Comparison of ENCODE assay signal across 1 cellular context in the genomic region with DNA sequence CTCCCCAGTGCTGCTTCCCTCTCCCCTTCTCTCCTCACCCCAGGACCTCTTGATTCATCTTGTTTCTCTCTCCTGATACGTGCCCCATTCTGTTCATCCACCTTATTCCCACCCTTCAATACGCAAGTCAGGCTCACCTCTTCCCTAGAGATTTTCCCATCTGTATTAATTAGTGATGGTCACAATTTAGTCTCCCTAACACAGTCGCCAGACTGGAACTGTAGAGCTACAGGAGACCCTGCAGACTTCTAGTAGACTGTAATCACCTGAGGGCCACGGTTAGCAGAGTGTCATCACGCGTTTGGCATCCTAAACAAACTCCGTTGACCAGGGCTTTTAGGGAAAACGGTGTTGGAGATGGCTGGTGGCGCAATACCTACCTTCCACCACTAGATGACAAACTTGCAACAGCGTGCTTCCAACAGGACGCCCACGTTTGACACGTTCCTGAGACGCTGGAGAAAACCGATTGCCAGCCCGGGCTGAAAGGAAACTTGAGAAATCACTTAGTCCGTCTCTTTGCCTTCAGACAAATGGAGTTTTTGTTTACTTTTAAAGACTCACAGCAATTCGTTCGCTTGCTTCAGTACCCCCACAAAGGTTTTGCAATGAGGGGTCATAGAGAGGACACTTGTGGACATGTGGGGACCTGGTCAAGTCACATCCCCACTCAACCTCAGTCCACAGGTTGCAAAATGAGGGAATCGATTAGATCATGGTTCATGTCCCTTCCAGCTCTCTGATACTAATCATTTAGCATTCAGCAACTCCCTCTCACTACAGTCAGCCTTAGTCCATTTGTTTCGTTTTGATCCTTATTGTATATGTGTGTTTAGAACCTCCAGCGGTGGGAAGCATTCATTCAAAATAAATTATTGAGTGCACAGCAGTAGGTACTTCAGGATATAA.
TF ChIP-seq lines count a peak whose summit lies in the region.

No MANE protein-coding gene starts in this region.

TF ChIP-seq in HepG2, 621 proteins besides CTCF, POLR2A, EP300 and RAD21 (continued from another document and continues in another):
- TF ChIP-seq NR1H2 (CRISPR knock-in tag; IDR thresholded peaks at IDR 0.05; ENCODE audit: borderline replicate concordance, low read depth) = no peak
- TF ChIP-seq, protein P1, sequence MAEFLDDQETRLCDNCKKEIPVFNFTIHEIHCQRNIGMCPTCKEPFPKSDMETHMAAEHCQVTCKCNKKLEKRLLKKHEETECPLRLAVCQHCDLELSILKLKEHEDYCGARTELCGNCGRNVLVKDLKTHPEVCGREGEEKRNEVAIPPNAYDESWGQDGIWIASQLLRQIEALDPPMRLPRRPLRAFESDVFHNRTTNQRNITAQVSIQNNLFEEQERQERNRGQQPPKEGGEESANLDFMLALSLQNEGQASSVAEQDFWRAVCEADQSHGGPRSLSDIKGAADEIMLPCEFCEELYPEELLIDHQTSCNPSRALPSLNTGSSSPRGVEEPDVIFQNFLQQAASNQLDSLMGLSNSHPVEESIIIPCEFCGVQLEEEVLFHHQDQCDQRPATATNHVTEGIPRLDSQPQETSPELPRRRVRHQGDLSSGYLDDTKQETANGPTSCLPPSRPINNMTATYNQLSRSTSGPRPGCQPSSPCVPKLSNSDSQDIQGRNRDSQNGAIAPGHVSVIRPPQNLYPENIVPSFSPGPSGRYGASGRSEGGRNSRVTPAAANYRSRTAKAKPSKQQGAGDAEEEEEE (CRISPR knock-in tag; IDR thresholded peaks at IDR 0.05; ENCODE audit: borderline replicate concordance) = no peak
- TF ChIP-seq, protein P2, sequence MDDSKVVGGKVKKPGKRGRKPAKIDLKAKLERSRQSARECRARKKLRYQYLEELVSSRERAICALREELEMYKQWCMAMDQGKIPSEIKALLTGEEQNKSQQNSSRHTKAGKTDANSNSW (CRISPR knock-in tag; IDR thresholded peaks at IDR 0.05; ENCODE audit: borderline replicate concordance) = no peak
- no peak for TF ChIP-seq ZNF343 (CRISPR knock-in tag; IDR thresholded peaks at IDR 0.05)
- TF ChIP-seq SRY (CRISPR knock-in tag; IDR thresholded peaks at IDR 0.05) = no peak
- no peak for TF ChIP-seq MTA1 (CRISPR knock-in tag; IDR thresholded peaks at IDR 0.05; ENCODE audit: borderline replicate concordance)
- TF ChIP-seq FOXA3 (CRISPR knock-in tag; IDR thresholded peaks at IDR 0.05) = peak; percentile 62
- TF ChIP-seq, protein P3, sequence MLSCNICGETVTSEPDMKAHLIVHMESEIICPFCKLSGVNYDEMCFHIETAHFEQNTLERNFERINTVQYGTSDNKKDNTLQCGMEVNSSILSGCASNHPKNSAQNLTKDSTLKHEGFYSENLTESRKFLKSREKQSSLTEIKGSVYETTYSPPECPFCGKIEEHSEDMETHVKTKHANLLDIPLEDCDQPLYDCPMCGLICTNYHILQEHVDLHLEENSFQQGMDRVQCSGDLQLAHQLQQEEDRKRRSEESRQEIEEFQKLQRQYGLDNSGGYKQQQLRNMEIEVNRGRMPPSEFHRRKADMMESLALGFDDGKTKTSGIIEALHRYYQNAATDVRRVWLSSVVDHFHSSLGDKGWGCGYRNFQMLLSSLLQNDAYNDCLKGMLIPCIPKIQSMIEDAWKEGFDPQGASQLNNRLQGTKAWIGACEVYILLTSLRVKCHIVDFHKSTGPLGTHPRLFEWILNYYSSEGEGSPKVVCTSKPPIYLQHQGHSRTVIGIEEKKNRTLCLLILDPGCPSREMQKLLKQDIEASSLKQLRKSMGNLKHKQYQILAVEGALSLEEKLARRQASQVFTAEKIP (CRISPR knock-in tag; IDR thresholded peaks at IDR 0.05; ENCODE audit: borderline replicate concordance) = no peak
- peak; percentile 79 for TF ChIP-seq SAP130 (CRISPR knock-in tag; IDR thresholded peaks at IDR 0.05; ENCODE audit: low read depth)
- TF ChIP-seq MTA3 (CRISPR knock-in tag; IDR thresholded peaks at IDR 0.05) = no peak
- 0 out of 2 replicates have a peak, but pooled peaks have one; percentile 35 for TF ChIP-seq GMEB2 (CRISPR knock-in tag; IDR thresholded peaks at IDR 0.05; ENCODE audit: low read depth)
- TF ChIP-seq ZNF614 (CRISPR knock-in tag; IDR thresholded peaks at IDR 0.05; ENCODE audit: borderline replicate concordance) = peak; percentile 61; the same call in 1 of the 2 replicates
- no peak for TF ChIP-seq IRF9 (CRISPR knock-in tag; IDR thresholded peaks at IDR 0.05; ENCODE audit: borderline replicate concordance)
- no peak for TF ChIP-seq RNF2 (conservative IDR thresholded peaks at IDR 0.05; ENCODE audit: low read depth)
- peak; percentile 55; the same call in 1 of the 2 replicates for TF ChIP-seq MIER2 (CRISPR knock-in tag; IDR thresholded peaks at IDR 0.05)
- TF ChIP-seq, protein P4, sequence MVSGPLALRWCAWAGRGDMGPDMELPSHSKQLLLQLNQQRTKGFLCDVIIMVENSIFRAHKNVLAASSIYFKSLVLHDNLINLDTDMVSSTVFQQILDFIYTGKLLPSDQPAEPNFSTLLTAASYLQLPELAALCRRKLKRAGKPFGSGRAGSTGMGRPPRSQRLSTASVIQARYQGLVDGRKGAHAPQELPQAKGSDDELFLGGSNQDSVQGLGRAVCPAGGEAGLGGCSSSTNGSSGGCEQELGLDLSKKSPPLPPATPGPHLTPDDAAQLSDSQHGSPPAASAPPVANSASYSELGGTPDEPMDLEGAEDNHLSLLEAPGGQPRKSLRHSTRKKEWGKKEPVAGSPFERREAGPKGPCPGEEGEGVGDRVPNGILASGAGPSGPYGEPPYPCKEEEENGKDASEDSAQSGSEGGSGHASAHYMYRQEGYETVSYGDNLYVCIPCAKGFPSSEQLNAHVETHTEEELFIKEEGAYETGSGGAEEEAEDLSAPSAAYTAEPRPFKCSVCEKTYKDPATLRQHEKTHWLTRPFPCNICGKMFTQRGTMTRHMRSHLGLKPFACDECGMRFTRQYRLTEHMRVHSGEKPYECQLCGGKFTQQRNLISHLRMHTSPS (CRISPR knock-in tag; IDR thresholded peaks at IDR 0.05; ENCODE audit: low read depth) = no peak
- no peak for TF ChIP-seq ZNF230 (CRISPR knock-in tag; IDR thresholded peaks at IDR 0.05)
- no peak for TF ChIP-seq ZNF34 (CRISPR knock-in tag; IDR thresholded peaks at IDR 0.05; ENCODE audit: borderline replicate concordance)
- TF ChIP-seq, protein P5, sequence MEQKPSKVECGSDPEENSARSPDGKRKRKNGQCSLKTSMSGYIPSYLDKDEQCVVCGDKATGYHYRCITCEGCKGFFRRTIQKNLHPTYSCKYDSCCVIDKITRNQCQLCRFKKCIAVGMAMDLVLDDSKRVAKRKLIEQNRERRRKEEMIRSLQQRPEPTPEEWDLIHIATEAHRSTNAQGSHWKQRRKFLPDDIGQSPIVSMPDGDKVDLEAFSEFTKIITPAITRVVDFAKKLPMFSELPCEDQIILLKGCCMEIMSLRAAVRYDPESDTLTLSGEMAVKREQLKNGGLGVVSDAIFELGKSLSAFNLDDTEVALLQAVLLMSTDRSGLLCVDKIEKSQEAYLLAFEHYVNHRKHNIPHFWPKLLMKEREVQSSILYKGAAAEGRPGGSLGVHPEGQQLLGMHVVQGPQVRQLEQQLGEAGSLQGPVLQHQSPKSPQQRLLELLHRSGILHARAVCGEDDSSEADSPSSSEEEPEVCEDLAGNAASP (CRISPR knock-in tag; IDR thresholded peaks at IDR 0.05; ENCODE audit: borderline replicate concordance) = peak; percentile 29; the same call in 1 of the 2 replicates
- TF ChIP-seq MTF1 (CRISPR knock-in tag; IDR thresholded peaks at IDR 0.05) = no peak
- TF ChIP-seq ZNF333 (CRISPR knock-in tag; IDR thresholded peaks at IDR 0.05; ENCODE audit: borderline replicate concordance) = no peak
- TF ChIP-seq, protein P6, sequence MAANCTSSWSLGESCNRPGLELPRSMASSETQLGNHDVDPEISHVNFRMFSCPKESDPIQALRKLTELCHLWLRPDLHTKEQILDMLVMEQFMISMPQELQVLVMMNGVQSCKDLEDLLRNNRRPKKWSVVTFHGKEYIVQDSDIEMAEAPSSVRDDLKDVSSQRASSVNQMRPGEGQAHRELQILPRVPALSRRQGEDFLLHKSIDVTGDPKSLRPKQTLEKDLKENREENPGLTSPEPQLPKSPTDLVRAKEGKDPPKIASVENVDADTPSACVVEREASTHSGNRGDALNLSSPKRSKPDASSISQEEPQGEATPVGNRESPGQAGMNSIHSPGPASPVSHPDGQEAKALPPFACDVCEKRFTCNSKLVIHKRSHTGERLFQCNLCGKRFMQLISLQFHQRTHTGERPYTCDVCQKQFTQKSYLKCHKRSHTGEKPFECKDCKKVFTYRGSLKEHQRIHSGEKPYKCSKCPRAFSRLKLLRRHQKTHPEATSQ (CRISPR knock-in tag; IDR thresholded peaks at IDR 0.05; ENCODE audit: borderline replicate concordance) = peak; percentile 54; the same call in 1 of the 2 replicates
- no peak for TF ChIP-seq CC2D1A (CRISPR knock-in tag; IDR thresholded peaks at IDR 0.05)
- TF ChIP-seq, protein P7, sequence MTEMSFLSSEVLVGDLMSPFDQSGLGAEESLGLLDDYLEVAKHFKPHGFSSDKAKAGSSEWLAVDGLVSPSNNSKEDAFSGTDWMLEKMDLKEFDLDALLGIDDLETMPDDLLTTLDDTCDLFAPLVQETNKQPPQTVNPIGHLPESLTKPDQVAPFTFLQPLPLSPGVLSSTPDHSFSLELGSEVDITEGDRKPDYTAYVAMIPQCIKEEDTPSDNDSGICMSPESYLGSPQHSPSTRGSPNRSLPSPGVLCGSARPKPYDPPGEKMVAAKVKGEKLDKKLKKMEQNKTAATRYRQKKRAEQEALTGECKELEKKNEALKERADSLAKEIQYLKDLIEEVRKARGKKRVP (CRISPR knock-in tag; IDR thresholded peaks at IDR 0.05) = peak in 1 of 2 experiments; percentile 68; a peak in 1 of 4 replicates
- no peak for TF ChIP-seq ZSCAN31 (CRISPR knock-in tag; IDR thresholded peaks at IDR 0.05; ENCODE audit: low read depth)
- no peak for TF ChIP-seq JARID2 (CRISPR knock-in tag; IDR thresholded peaks at IDR 0.05; ENCODE audit: insufficient replicate concordance)
- 0 out of 2 replicates have a peak, but pooled peaks have one; percentile 45 for TF ChIP-seq MYNN (CRISPR knock-in tag; IDR thresholded peaks at IDR 0.05; ENCODE audit: low read depth)
- TF ChIP-seq SOX5 (CRISPR knock-in tag; IDR thresholded peaks at IDR 0.05; ENCODE audit: borderline replicate concordance) = peak; percentile 21; the same call in 1 of the 2 replicates
- 0 out of 2 replicates have a peak, but pooled peaks have one; percentile 30 for TF ChIP-seq ZBTB34 (CRISPR knock-in tag; IDR thresholded peaks at IDR 0.05)
- no peak for TF ChIP-seq SOX13 (IDR thresholded peaks at IDR 0.05)
- peak in 1 of 2 experiments; percentile 36; a peak in 2 of 4 replicates for TF ChIP-seq SOX13 (CRISPR knock-in tag; conservative IDR thresholded peaks at IDR 0.05 in 1 of 2, IDR thresholded peaks at IDR 0.05 in 1 of 2)
- TF ChIP-seq ZNF580 (CRISPR knock-in tag; IDR thresholded peaks at IDR 0.05; ENCODE audit: borderline replicate concordance, low read depth) = peak; percentile 65; the same call in 1 of the 2 replicates
- TF ChIP-seq MEIS2 (CRISPR knock-in tag; IDR thresholded peaks at IDR 0.05) = peak; percentile 38; the same call in 1 of the 2 replicates
- TF ChIP-seq FOXK1 (CRISPR knock-in tag; IDR thresholded peaks at IDR 0.05; ENCODE audit: borderline replicate concordance, low read depth) = peak; percentile 60; the same call in 1 of the 2 replicates
- TF ChIP-seq KLF15 (CRISPR knock-in tag; IDR thresholded peaks at IDR 0.05; ENCODE audit: borderline replicate concordance) = peak; percentile 39; the same call in 1 of the 2 replicates
- no peak for TF ChIP-seq ZNF567 (CRISPR knock-in tag; IDR thresholded peaks at IDR 0.05; ENCODE audit: borderline replicate concordance)
- 0 out of 2 replicates have a peak, but pooled peaks have one; percentile 53 for TF ChIP-seq KAT7 (CRISPR knock-in tag; IDR thresholded peaks at IDR 0.05; ENCODE audit: borderline replicate concordance)
- peak; percentile 62; the same call in 1 of the 2 replicates for TF ChIP-seq HOMEZ (CRISPR knock-in tag; IDR thresholded peaks at IDR 0.05; ENCODE audit: low read depth)
